Comparison of ENCODE assay signal across 22 cellular contexts in the genomic region with DNA sequence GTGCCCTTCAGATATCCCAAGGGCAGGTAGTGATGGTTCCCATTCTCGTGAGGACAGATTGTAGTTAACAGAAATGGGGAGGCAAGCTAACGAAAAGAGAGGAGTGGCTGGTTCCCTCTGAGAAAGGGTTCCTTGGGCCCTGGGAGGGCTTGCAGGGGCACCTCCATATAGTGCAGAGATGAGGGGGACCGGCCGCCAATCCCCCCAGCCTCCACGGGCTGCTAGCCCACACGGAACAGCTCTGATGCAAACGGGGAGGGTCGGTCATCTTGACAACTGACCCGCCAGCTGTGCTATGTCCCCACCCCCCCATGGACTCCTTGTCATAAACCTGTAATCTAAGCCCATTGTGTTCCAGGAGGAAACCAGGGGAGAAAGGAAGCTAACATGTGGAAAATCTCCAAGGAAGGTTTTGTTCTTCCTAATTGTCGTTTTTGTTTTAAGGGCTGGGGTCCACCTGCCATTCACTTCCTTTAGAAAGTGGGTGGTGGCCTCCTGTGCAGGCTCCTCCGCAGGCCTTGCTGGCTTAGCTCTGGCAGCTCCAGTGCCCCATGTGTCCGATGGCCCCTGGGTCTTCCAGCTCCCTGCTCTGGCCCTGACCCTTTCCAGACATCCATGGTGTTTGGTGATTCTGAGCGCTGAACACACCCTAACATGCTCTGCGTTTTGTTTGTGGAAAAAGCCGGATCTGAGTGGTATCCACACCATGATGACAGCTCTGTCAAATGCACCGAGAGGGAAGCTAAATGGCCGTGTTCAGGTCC. TPM values are rescaled to one million over a fixed set of nuclear protein-coding genes. Genes with fewer than 3 reads are reported as not detected.
A peak's percentile ranks its signal among the peaks of the same experiment; 100 is the strongest.
DNase-seq lines count a peak whose midpoint lies in the region; ATAC-seq and TF ChIP-seq lines count a peak whose summit lies in the region.
"Had no signal": no experiment of that assay in that cellular context is flagged by ENCODE, and none has a peak within 500 bp of the region (broad histone marks: within the 10 kb centered on the region; RNA-seq: fewer than 3 reads in every experiment).

No MANE protein-coding gene starts in this region.

- no peak overlapping the region for H3K4me3 ChIP-seq in endodermal cell (ENCODE audit: low read length)
- H3K4me3 ChIP-seq in stomach, result no peak overlapping the region
- H3K4me3 ChIP-seq in Peyer's patch, result no peak overlapping the region
- H3K4me3 ChIP-seq: A549, GM12878, GM23248 had no signal

- TF ChIP-seq POLR2A in stomach (IDR thresholded peaks at IDR 0.05) (no peak), Peyer's patch (IDR thresholded peaks at IDR 0.05) (no peak)

- H3K27ac ChIP-seq in endodermal cell (ENCODE audit: low read depth, low read length) (no peak overlapping the region), stomach (no peak overlapping the region), Peyer's patch (no peak overlapping the region)
- H3K27ac ChIP-seq: A549, GM23248 had no signal

- H3K9me3 ChIP-seq in endodermal cell (ENCODE audit: control insufficient read depth, low read length) (no peaks in the 10 kb centered on the region), stomach (no peaks in the 10 kb centered on the region), Peyer's patch (no peaks in the 10 kb centered on the region)
- H3K9me3 ChIP-seq: A549 had no signal

- H3K36me3 ChIP-seq in endodermal cell (ENCODE audit: control insufficient read depth, insufficient read depth, low read length) (no peaks in the 10 kb centered on the region), stomach (no peaks in the 10 kb centered on the region), Peyer's patch (no peaks in the 10 kb centered on the region)

- H3K27ac Mint-ChIP-seq in endodermal cell, result no peak overlapping the region
- H3K27ac Mint-ChIP-seq in natural killer cell treated with Interleukin-12 subunit alpha and Interleukin-12 subunit beta and Interleukin-15 and Interleukin-18, amount 100 ng/mL, for 72 hours, result no peak overlapping the region
- H3K27ac Mint-ChIP-seq: CD4-positive, alpha-beta T cell had no signal

- no peaks in the 10 kb centered on the region for H3K27me3 ChIP-seq in endodermal cell (ENCODE audit: control insufficient read depth, insufficient read depth, low read length, poor library complexity, severe bottlenecking)
- no peaks in the 10 kb centered on the region for H3K27me3 ChIP-seq in stomach
- no peaks in the 10 kb centered on the region for H3K27me3 ChIP-seq in Peyer's patch

- TF ChIP-seq EP300 in stomach (IDR thresholded peaks at IDR 0.05), result no peak

- no peaks in the 10 kb centered on the region for H3K9me3 Mint-ChIP-seq in endodermal cell
- H3K9me3 Mint-ChIP-seq in natural killer cell treated with Interleukin-12 subunit alpha and Interleukin-12 subunit beta and Interleukin-15 and Interleukin-18, amount 100 ng/mL, for 72 hours, result no peaks in the 10 kb centered on the region
- H3K9me3 Mint-ChIP-seq: CD4-positive, alpha-beta T cell had no signal

- H3K4me1 ChIP-seq in endodermal cell (ENCODE audit: control insufficient read depth, insufficient read depth, low read length) (no peaks in the 10 kb centered on the region), stomach (no peaks in the 10 kb centered on the region), Peyer's patch (no peaks in the 10 kb centered on the region)
- H3K4me1 ChIP-seq: A549 had no signal

- TF ChIP-seq CTCF in endodermal cell (conservative IDR thresholded peaks at IDR 0.05) (no peak), stomach (IDR thresholded peaks at IDR 0.05) (no peak), Peyer's patch (IDR thresholded peaks at IDR 0.05) (no peak)

- DNase-seq in Right ventricle myocardium superior (peak; percentile 30), left ventricle myocardium superior (no peak), endodermal cell (peak; percentile 18), stomach (peak; percentile 15), hypothalamus (lab: John Stamatoyannopoulos, UW) (no peak), Peyer's patch (no peak)
- DNase-seq in natural killer cell treated with Interleukin-12 subunit alpha and Interleukin-12 subunit beta and Interleukin-15 and Interleukin-18, amount 100 ng/mL, for 72 hours (ENCODE audit: low spot score), result peak; percentile 40
- DNase-seq: CD4-positive, alpha-beta T cell; DMS53; EL; GM23248; MM.1S; NCI-H1092; NCI-H1436 treated with DMSO at 0.1 percent for 48 hours; NCI-H2029 treated with DMSO at 0.1 percent for 48 hours; NCI-H2171; NCI-H526; NK-92 treated with Interleukin-12 subunit alpha and Interleukin-12 subunit beta, amount 100 ng/mL, for 24 hours; SIG-M5 had no signal

- 89 to 93% methylated on average over 8 to 17 of the region's 17 CpGs for WGBS in endodermal cell (ENCODE audit: insufficient coverage in 1 of 2, insufficient read length in 1 of 2), 2 experiments
- WGBS in stomach, 5 donors, result 73 to 83% (median 81%) methylated on average over 17 of the region's 17 CpGs

- H3K4me3 Mint-ChIP-seq in endodermal cell, result no peak overlapping the region
- H3K4me3 Mint-ChIP-seq in natural killer cell treated with Interleukin-12 subunit alpha and Interleukin-12 subunit beta and Interleukin-15 and Interleukin-18, amount 100 ng/mL, for 72 hours, result no peak overlapping the region
- H3K4me3 Mint-ChIP-seq: CD4-positive, alpha-beta T cell had no signal

- intact Hi-C loops in Right ventricle myocardium superior (cut with DNase I), result no loop called here
- intact Hi-C loops in left ventricle myocardium superior (cut with micrococcal nuclease), result no loop called here
- intact Hi-C loops in stomach (cut with DNase I; ENCODE audit: low total_unique reads), result no loop called here

- no peaks in the 10 kb centered on the region for H3K27me3 Mint-ChIP-seq in endodermal cell (ENCODE audit: insufficient read depth)
- H3K27me3 Mint-ChIP-seq in natural killer cell treated with Interleukin-12 subunit alpha and Interleukin-12 subunit beta and Interleukin-15 and Interleukin-18, amount 100 ng/mL, for 72 hours, result peaks cover 0 to 5% of the 10 kb centered on the region in 2 donors

- peaks cover 11% of the 10 kb centered on the region for H3K4me1 Mint-ChIP-seq in endodermal cell
- no peaks in the 10 kb centered on the region for H3K4me1 Mint-ChIP-seq in natural killer cell treated with Interleukin-12 subunit alpha and Interleukin-12 subunit beta and Interleukin-15 and Interleukin-18, amount 100 ng/mL, for 72 hours (ENCODE audit: low read depth in 2 of 2)

- H3K9ac ChIP-seq in endodermal cell (ENCODE audit: extremely low read depth, low read length, poor library complexity, severe bottlenecking), result no peak overlapping the region
- H3K9ac ChIP-seq: GM23248 had no signal

- ATAC-seq in Right ventricle myocardium superior (ENCODE audit: poor library complexity), result no peak
- ATAC-seq in left ventricle myocardium superior, result no peak
- ATAC-seq in natural killer cell treated with Interleukin-12 subunit alpha and Interleukin-12 subunit beta and Interleukin-15 and Interleukin-18, amount 100 ng/mL, for 72 hours, result no peak
- no peak for ATAC-seq in GM21619 (IDR thresholded peaks at IDR 0.05; ENCODE audit: unreplicated experiment)
- ATAC-seq: GM12878 had no signal

- no peaks in the 10 kb centered on the region for H3K36me3 Mint-ChIP-seq in endodermal cell (ENCODE audit: low read depth)
- H3K36me3 Mint-ChIP-seq in natural killer cell treated with Interleukin-12 subunit alpha and Interleukin-12 subunit beta and Interleukin-15 and Interleukin-18, amount 100 ng/mL, for 72 hours, result no peaks in the 10 kb centered on the region

RNA-seq across cellular contexts. Expression of gene ADCY1, which starts 15.9 kb away (rescaled TPM):
- total RNA-seq in Right ventricle myocardium superior, result 5.0 TPM
- total RNA-seq in left ventricle myocardium superior, result 8.9 TPM
- total RNA-seq in endodermal cell, result 10 to 100 TPM; 15.3 to 18.5 TPM
- 5.0 TPM for polyA plus RNA-seq in endodermal cell (2013, experiment 1 of 2)
- 5.6 TPM for polyA plus RNA-seq in endodermal cell (2013, experiment 2 of 2)
- total RNA-seq in natural killer cell treated with Interleukin-12 subunit alpha and Interleukin-12 subunit beta and Interleukin-15 and Interleukin-18, amount 100 ng/mL, for 72 hours, result 1 to 10 TPM in 1 of 2 donors, under 1 TPM in 1; 0.10 to 1.4 TPM
- total RNA-seq in stomach, result 1 to 10 TPM in 3 of 5 donors, under 1 TPM in 2; 0.45 to 1.8 (median 1.5) TPM
- 1 to 10 TPM in 2 of 3 donors, under 1 TPM in 1; 0.33 to 1.5 (median 1.1) TPM for polyA plus RNA-seq in stomach
- 1 to 10 TPM in 1 of 4 donors, under 1 TPM in 3; under 0.01 to 1.5 (median 0.18) TPM for total RNA-seq in Peyer's patch
- polyA plus RNA-seq: GM23248 had no signal

Comparison
In these comparisons a context has a peak if more than half of its experiments do, and no peak if none do; other contexts are left out.
1. DNase-seq: peak in Right ventricle myocardium superior (single experiment), endodermal cell (single experiment), natural killer cell treated with Interleukin-12 subunit alpha and Interleukin-12 subunit beta and Interleukin-15 and Interleukin-18, amount 100 ng/mL, for 72 hours (single experiment) and stomach (single experiment); none in left ventricle myocardium superior (single experiment), hypothalamus (0 of 51) and Peyer's patch (0 of 3).